17 cellular contexts compared by ENCODE assay signal in the genomic region with DNA sequence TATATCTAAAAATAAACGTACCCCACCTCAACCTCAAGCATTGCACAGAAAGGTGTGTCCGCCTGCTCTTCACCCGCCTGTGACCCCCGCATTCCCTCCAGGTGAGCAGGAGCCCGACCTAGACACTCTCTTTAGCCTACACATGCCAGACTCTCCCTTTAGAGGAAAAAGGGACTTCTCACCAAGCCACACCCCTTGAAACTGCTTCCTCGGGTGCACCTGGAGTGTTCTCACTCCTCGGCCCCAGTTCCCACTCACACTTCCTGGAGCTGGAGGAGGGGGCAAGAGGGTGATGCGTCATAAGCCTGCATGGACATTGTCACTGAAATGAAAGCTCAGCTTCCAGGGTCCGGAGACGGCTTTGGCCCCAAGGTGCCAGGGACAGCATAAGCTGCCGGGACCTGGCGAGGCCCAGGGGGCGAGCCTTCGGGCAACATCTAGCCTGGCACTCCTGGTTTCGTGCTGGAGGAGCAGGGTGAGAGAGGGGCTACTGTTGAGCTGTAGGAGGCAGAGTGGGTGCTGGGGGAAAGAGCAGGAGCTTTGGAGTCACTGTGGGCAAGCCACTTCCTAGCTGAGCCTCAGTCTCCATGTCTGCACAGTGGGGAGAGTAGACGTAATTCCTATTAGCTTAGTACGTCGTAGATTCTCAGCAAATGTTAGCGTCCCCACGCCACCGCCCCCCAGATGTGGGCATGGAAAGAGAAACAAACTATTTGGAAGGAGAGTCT. TPM values are rescaled to one million over a fixed set of nuclear protein-coding genes. Genes with fewer than 3 reads are reported as not detected.
DNase-seq lines count a peak whose midpoint lies in the region; ATAC-seq and TF ChIP-seq lines count a peak whose summit lies in the region.
"Had no signal": no experiment of that assay in that cellular context is flagged by ENCODE, and none has a peak within 500 bp of the region (broad histone marks: within the 10 kb centered on the region; RNA-seq: fewer than 3 reads in every experiment).

No MANE protein-coding gene starts in this region.

- H3K27ac ChIP-seq in BLaER1 (no peak overlapping the region), PC-3 (ENCODE audit: low read length) (no peak overlapping the region), neuronal stem cell (replicated peaks; ENCODE audit: low read length) (no peak overlapping the region)

- H4K20me1 ChIP-seq in BLaER1 (no peaks in the 10 kb centered on the region), PC-3 (ENCODE audit: low read length) (no peaks in the 10 kb centered on the region)

- BruUV-seq in PC-3 (replicated peaks; lab: Mats Ljungman, UMichigan) (TSS peak; percentile 39), MCF 10A (replicated peaks; lab: Mats Ljungman, UMichigan) (no TSS peak)

- H3K9ac ChIP-seq in BLaER1 (no peak overlapping the region), PC-3 (ENCODE audit: low read length) (no peak overlapping the region), neuronal stem cell (ENCODE audit: low read depth, low read length, poor library complexity) (no peak overlapping the region)

- ATAC-seq in PC-3 (peak; percentile 57), esophagus mucosa (peak; percentile 61)
- no peak for ATAC-seq in activated CD4-positive, alpha-beta T cell treated with anti-CD3 and anti-CD28 coated beads for 36 hours

- H3K9me3 ChIP-seq in BLaER1, result peaks cover 4% of the 10 kb centered on the region; the same call in 1 of the 2 replicates
- H3K9me3 ChIP-seq in PC-3 (ENCODE audit: low read length), result no peaks in the 10 kb centered on the region
- H3K9me3 ChIP-seq in neuronal stem cell (replicated peaks in 1 of 2; ENCODE audit: control insufficient read depth in 2 of 2, insufficient read depth in 1 of 2, low read depth in 1 of 2, low read length in 2 of 2), result no peaks in the 10 kb centered on the region

- H3F3A ChIP-seq in PC-3 (ENCODE audit: low read length, unreplicated experiment), result no peaks in the 10 kb centered on the region

- no peak overlapping the region for H4K8ac ChIP-seq in neuronal stem cell (ENCODE audit: low read depth, low read length)

- H3K14ac ChIP-seq in neuronal stem cell (ENCODE audit: low read length), result peak overlapping the region; percentile 9

- H3K23ac ChIP-seq in neuronal stem cell (ENCODE audit: low read depth, low read length, poor library complexity), result no peak overlapping the region

- H2BK15ac ChIP-seq in neuronal stem cell (ENCODE audit: low read length), result no peak overlapping the region

- H2AFZ ChIP-seq in PC-3 (ENCODE audit: low read length), result no peak overlapping the region
- no peak overlapping the region for H2AFZ ChIP-seq in neuronal stem cell (ENCODE audit: low read length)

- intact Hi-C loops in PC-3 (cut with micrococcal nuclease) (no loop called here), lower leg skin (cut with DNase I; ENCODE audit: low total_unique reads) (no loop called here), MCF 10A (cut with micrococcal nuclease) (no loop called here)
- intact Hi-C loops in activated CD4-positive, alpha-beta T cell treated with anti-CD3 and anti-CD28 coated beads for 36 hours (cut with DNase I, micrococcal nuclease), result no loop called here

- TF ChIP-seq CTCF in PC-3 (conservative IDR thresholded peaks at IDR 0.05; ENCODE audit: low read depth, low read length) (no peak), lower leg skin (IDR thresholded peaks at IDR 0.05) (no peak), MCF 10A (IDR thresholded peaks at IDR 0.05; ENCODE audit: unreplicated experiment) (no peak)

- H4K91ac ChIP-seq in neuronal stem cell (ENCODE audit: low read depth, low read length, poor library complexity), result no peak overlapping the region

- no peaks in the 10 kb centered on the region for H3K4me1 Mint-ChIP-seq in activated CD4-positive, alpha-beta T cell treated with anti-CD3 and anti-CD28 coated beads for 36 hours
- H3K4me1 Mint-ChIP-seq in MCF 10A (ENCODE audit: insufficient read depth, unreplicated experiment), result peaks cover 12% of the 10 kb centered on the region
- H3K4me1 Mint-ChIP-seq: CD14-positive monocyte had no signal

- H3K4me3 Mint-ChIP-seq in activated CD4-positive, alpha-beta T cell treated with anti-CD3 and anti-CD28 coated beads for 36 hours, result no peak overlapping the region
- H3K4me3 Mint-ChIP-seq in MCF 10A (ENCODE audit: unreplicated experiment), result no peak overlapping the region
- H3K4me3 Mint-ChIP-seq: CD14-positive monocyte had no signal

- CTCF ChIA-PET in PC-3 (lab: Charles Lee), result no interaction called here
- CTCF ChIA-PET in activated CD4-positive, alpha-beta T cell treated with anti-CD3 and anti-CD28 coated beads for 36 hours (lab: Charles Lee), result no interaction called here
- CTCF ChIA-PET in MCF 10A (lab: Yijun Ruan, JAX), result interaction anchor here (0.6 kb wide), 1 partner anchor 12 kb away, joined by 3 read pairs; no protein-coding TSS in a partner anchor

- peak overlapping the region; percentile 11 for H2AK5ac ChIP-seq in neuronal stem cell (ENCODE audit: low read depth, low read length)

- no peaks in the 10 kb centered on the region for H3K79me2 ChIP-seq in PC-3 (ENCODE audit: low read length)

- H2BK12ac ChIP-seq in neuronal stem cell (ENCODE audit: low read length), result no peak overlapping the region

- no peaks in the 10 kb centered on the region for H3K79me1 ChIP-seq in neuronal stem cell (ENCODE audit: low read depth, low read length)

- no peaks in the 10 kb centered on the region for H3K9me3 Mint-ChIP-seq in activated CD4-positive, alpha-beta T cell treated with anti-CD3 and anti-CD28 coated beads for 36 hours (ENCODE audit: low read depth)
- H3K9me3 Mint-ChIP-seq in MCF 10A (ENCODE audit: unreplicated experiment), result no peaks in the 10 kb centered on the region

- H2BK120ac ChIP-seq in neuronal stem cell (ENCODE audit: low read depth, low read length), result no peak overlapping the region

- H3K27ac Mint-ChIP-seq in activated CD4-positive, alpha-beta T cell treated with anti-CD3 and anti-CD28 coated beads for 36 hours, result no peak overlapping the region
- H3K27ac Mint-ChIP-seq in MCF 10A (ENCODE audit: low read depth, unreplicated experiment), result no peak overlapping the region
- H3K27ac Mint-ChIP-seq: CD14-positive monocyte had no signal

- H3K36me3 Mint-ChIP-seq in activated CD4-positive, alpha-beta T cell treated with anti-CD3 and anti-CD28 coated beads for 36 hours (ENCODE audit: low read depth), result no peaks in the 10 kb centered on the region
- peaks cover 4% of the 10 kb centered on the region for H3K36me3 Mint-ChIP-seq in MCF 10A (ENCODE audit: insufficient read depth, unreplicated experiment)
- H3K36me3 Mint-ChIP-seq: CD14-positive monocyte had no signal

- no peak overlapping the region for H3K4ac ChIP-seq in neuronal stem cell (ENCODE audit: low read length)

- H3K9me2 ChIP-seq in PC-3 (replicated peaks; ENCODE audit: low read length), result no peaks in the 10 kb centered on the region

- peak overlapping the region; percentile 66 for H3K18ac ChIP-seq in neuronal stem cell (ENCODE audit: low read length)

- H3K4me3 ChIP-seq in BLaER1 (no peak overlapping the region), PC-3 (ENCODE audit: low read length) (no peak overlapping the region), neuronal stem cell (ENCODE audit: low read length in 2 of 2) (no peak overlapping the region), lower leg skin (ENCODE audit: low read depth, poor library complexity, severe bottlenecking) (no peak overlapping the region)

- no peaks in the 10 kb centered on the region for H3K27me3 Mint-ChIP-seq in activated CD4-positive, alpha-beta T cell treated with anti-CD3 and anti-CD28 coated beads for 36 hours
- H3K27me3 Mint-ChIP-seq in MCF 10A (ENCODE audit: insufficient read depth, unreplicated experiment), result peaks cover 36% of the 10 kb centered on the region

- H3K36me3 ChIP-seq in BLaER1 (no peaks in the 10 kb centered on the region), PC-3 (ENCODE audit: low read depth, low read length) (no peaks in the 10 kb centered on the region), neuronal stem cell (replicated peaks in 1 of 2; ENCODE audit: control insufficient read depth in 2 of 2, insufficient read depth in 2 of 2, low read length in 2 of 2) (no peaks in the 10 kb centered on the region)

- no CpG with 5 or more reads among the region's 21 CpGs for WGBS in neuronal stem cell (ENCODE audit: extremely low coverage in 2 of 2, insufficient read length in 2 of 2, insufficient replicate concordance in 1 of 2), 2 donors
- 77 to 79% methylated on average over 21 of the region's 21 CpGs for WGBS in lower leg skin, 2 donors

- no peak overlapping the region for H2BK5ac ChIP-seq in neuronal stem cell (ENCODE audit: low read length)

- peak overlapping the region; percentile 18; the same call in 1 of the 2 replicates for H3K4me2 ChIP-seq in BLaER1
- H3K4me2 ChIP-seq in PC-3 (ENCODE audit: low read length), result no peak overlapping the region
- H3K4me2 ChIP-seq in neuronal stem cell (ENCODE audit: insufficient read depth, low read length, poor library complexity, severe bottlenecking), result no peak overlapping the region

- TF ChIP-seq POLR2A in lower leg skin (IDR thresholded peaks at IDR 0.05), result no peak

- POLR2A ChIA-PET in PC-3 (lab: Charles Lee; ENCODE audit: unreplicated experiment) (no interaction called here), MCF 10A (lab: Yijun Ruan, JAX) (no interaction called here)
- POLR2A ChIA-PET in activated CD4-positive, alpha-beta T cell treated with anti-CD3 and anti-CD28 coated beads for 36 hours (lab: Charles Lee), result no interaction called here

- DNase-seq in PC-3 (peak; percentile 25), neuronal stem cell (ENCODE audit: low spot score) (no peak), lower leg skin (ENCODE audit: low spot score in 2 of 2) (no peak), MCF 10A (ENCODE audit: unreplicated experiment) (no peak), NCI-H2081 (lab: John Stamatoyannopoulos, UW) (no peak)
- DNase-seq in activated CD4-positive, alpha-beta T cell treated with anti-CD3 and anti-CD28 coated beads for 36 hours, result no peak
- DNase-seq: DND-41, GDM1, HCEC 1CT, NCI-H1092, NCI-H1694 treated with DMSO at 0.1 percent for 48 hours, NCI-H510A, NCI-H82 had no signal

- H3K27me3 ChIP-seq in BLaER1, result no peaks in the 10 kb centered on the region
- H3K27me3 ChIP-seq in PC-3 (ENCODE audit: low read length), result no peaks in the 10 kb centered on the region
- peaks cover 0 to 36% (median 0%) of the 10 kb centered on the region in 3 experiments for H3K27me3 ChIP-seq in neuronal stem cell (ENCODE audit: control insufficient read depth in 3 of 3, insufficient read depth in 3 of 3, low read depth in 1 of 3, low read length in 3 of 3)

- peaks cover 49% of the 10 kb centered on the region for H3K4me1 ChIP-seq in BLaER1
- 0 out of 2 replicates have a peak, but pooled peaks cover 10% of the 10 kb centered on the region for H3K4me1 ChIP-seq in PC-3 (ENCODE audit: insufficient read depth, low read length)
- H3K4me1 ChIP-seq in neuronal stem cell (ENCODE audit: control insufficient read depth in 2 of 2, insufficient read depth in 1 of 2, low read depth in 1 of 2, low read length in 2 of 2), result no peaks in the 10 kb centered on the region

RNA-seq across cellular contexts. Expression of gene MUC4, which starts 9.8 kb away (rescaled TPM):
- total RNA-seq in PC-3 (2014; rRNA removed), result not detected in 2 replicates
- 43.5 TPM for total RNA-seq in esophagus mucosa
- polyA plus RNA-seq in neuronal stem cell (2013, experiment 1 of 2), result 0.03 TPM
- polyA plus RNA-seq in neuronal stem cell (2013, experiment 2 of 2), result not detected
- not detected for total RNA-seq in lower leg skin
- total RNA-seq in activated CD4-positive, alpha-beta T cell treated with anti-CD3 and anti-CD28 coated beads for 36 hours, result under 1 TPM; 0.09 to 0.14 TPM
- total RNA-seq in MCF 10A (2022), result not detected in 2 replicates
- total RNA-seq: A172 had no signal
- polyA plus RNA-seq: CD14-positive monocyte had no signal

Comparison
In these comparisons a context has a peak if more than half of its experiments do, and no peak if none do; other contexts are left out.
1. RNA of gene MUC4, which starts 9.8 kb away (total RNA-seq): 43.5 TPM in esophagus mucosa (single experiment); 0.09 to 0.14 TPM in activated CD4-positive, alpha-beta T cell treated with anti-CD3 and anti-CD28 coated beads for 36 hours, not detected in PC-3, not detected in lower leg skin and not detected in MCF 10A; every median in the first group is over 10 times any median in the second.